Comparison of ENCODE assay signal across 17 cellular contexts in the genomic region with DNA sequence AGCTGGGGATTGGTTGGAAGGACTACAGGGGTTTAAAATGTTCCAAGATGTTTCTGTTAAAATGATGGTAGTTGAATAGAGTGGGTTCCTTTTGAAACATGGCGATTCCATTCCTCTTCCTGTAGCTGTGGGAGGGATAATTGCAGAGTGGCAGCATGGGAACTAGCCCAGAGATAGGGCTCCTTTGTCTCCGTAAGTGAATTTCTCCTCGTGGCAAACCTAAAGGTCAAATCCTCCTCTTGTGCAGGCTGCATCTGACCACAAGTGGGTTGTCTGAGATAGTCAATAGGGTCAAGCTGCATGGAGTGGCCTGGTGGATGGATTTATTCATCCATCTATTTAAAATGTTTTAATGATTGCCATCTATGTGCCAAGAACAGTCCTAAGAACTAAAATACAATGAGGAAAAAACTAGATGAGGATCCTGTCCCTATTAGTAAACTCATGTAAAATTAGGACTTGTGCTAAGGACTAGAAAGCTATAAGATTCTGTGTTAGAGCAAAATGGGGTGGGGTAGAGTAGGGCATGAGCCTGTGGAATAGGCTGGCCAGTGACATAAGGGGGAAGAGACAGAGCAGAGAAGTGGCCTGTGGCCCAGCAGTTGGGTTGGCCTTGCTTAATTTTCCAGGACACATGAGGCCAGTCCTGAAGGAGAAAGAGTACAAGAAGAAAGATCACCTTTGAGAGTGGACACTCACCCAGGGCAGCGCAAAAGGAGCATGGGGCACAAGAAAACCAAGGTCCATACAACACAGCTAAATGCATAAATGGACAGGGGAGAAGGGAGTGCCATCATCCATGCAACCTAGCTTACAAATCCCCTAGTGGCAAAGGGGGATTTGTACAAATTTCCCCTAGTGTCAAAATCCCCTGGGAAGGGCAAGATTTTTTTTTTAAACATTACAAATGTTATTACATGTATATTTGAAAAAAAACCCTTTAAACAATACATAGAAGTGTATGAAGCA.
A peak's percentile ranks its signal among the peaks of the same experiment; 100 is the strongest.
DNase-seq lines count a peak whose midpoint lies in the region; ATAC-seq and TF ChIP-seq lines count a peak whose summit lies in the region.
"Had no signal": no experiment of that assay in that cellular context is flagged by ENCODE, and none has a peak within 500 bp of the region (broad histone marks: within the 10 kb centered on the region; RNA-seq: fewer than 3 reads in every experiment).

No MANE protein-coding gene starts in this region.

- peak; percentile 2 for DNase-seq in NCI-H2227 (lab: John Stamatoyannopoulos, UW; ENCODE audit: unreplicated experiment)
- DNase-seq in NCI-H2227 treated with DMSO at 0.1 percent for 48 hours (lab: John Stamatoyannopoulos, UW), result no peak
- DNase-seq in epidermal melanocyte (ENCODE audit: insufficient read length, low spot score), result peak; percentile 21
- no peak for DNase-seq in stimulated activated naive B cell treated with anti-CD40 and anti-IgM and Interleukin-4, amounts not matched to agents 10 μg/mL and 1 μg/mL and 100 μg/mL, for 72 hours
- no peak for DNase-seq in central memory CD4-positive, alpha-beta T cell
- DNase-seq in HFFc6, result no peak
- DNase-seq: CD8-positive, alpha-beta T cell; DND-41; GDM1; KG1; NCI-H1092; NCI-H1694 treated with DMSO at 0.1 percent for 48 hours; NCI-H510A; NCI-H82; SW 1271 had no signal

- TF ChIP-seq CTCF in HFFc6 (IDR thresholded peaks at IDR 0.05), result no peak

- H3K9me3 Mint-ChIP-seq in stimulated activated naive B cell treated with anti-CD40 and anti-IgM and Interleukin-4, amounts not matched to agents 10 μg/mL and 1 μg/mL and 100 μg/mL, for 72 hours, result peaks cover 9 to 10% of the 10 kb centered on the region in 2 donors
- H3K9me3 Mint-ChIP-seq in HFFc6, result peaks cover 21% of the 10 kb centered on the region
- H3K9me3 Mint-ChIP-seq: CD8-positive, alpha-beta T cell had no signal

- peak overlapping the region; percentile 89 for H3K27ac Mint-ChIP-seq in stimulated activated naive B cell treated with anti-CD40 and anti-IgM and Interleukin-4, amounts not matched to agents 10 μg/mL and 1 μg/mL and 100 μg/mL, for 72 hours
- H3K27ac Mint-ChIP-seq in HFFc6, result no peak overlapping the region
- H3K27ac Mint-ChIP-seq: CD8-positive, alpha-beta T cell had no signal

- H3K27me3 Mint-ChIP-seq in stimulated activated naive B cell treated with anti-CD40 and anti-IgM and Interleukin-4, amounts not matched to agents 10 μg/mL and 1 μg/mL and 100 μg/mL, for 72 hours, result peaks cover 8 to 16% of the 10 kb centered on the region in 2 donors
- H3K27me3 Mint-ChIP-seq in HFFc6 (ENCODE audit: insufficient read depth), result peaks cover 7% of the 10 kb centered on the region

- peaks cover 44 to 50% of the 10 kb centered on the region in 2 donors for H3K4me1 Mint-ChIP-seq in stimulated activated naive B cell treated with anti-CD40 and anti-IgM and Interleukin-4, amounts not matched to agents 10 μg/mL and 1 μg/mL and 100 μg/mL, for 72 hours
- peaks cover 26% of the 10 kb centered on the region for H3K4me1 Mint-ChIP-seq in HFFc6 (ENCODE audit: low read depth)

- H3K36me3 Mint-ChIP-seq in stimulated activated naive B cell treated with anti-CD40 and anti-IgM and Interleukin-4, amounts not matched to agents 10 μg/mL and 1 μg/mL and 100 μg/mL, for 72 hours, result peaks cover 0 to 10% of the 10 kb centered on the region in 2 donors
- H3K36me3 Mint-ChIP-seq in HFFc6 (ENCODE audit: low read depth), result peaks cover 16% of the 10 kb centered on the region; the same call in 1 of the 2 replicates
- H3K36me3 Mint-ChIP-seq: CD8-positive, alpha-beta T cell had no signal

- peak; percentile 41 for ATAC-seq in HG02759 (IDR thresholded peaks at IDR 0.05; ENCODE audit: unreplicated experiment)
- ATAC-seq in stimulated activated naive B cell treated with anti-CD40 and anti-IgM and Interleukin-4, amounts not matched to agents 10 μg/mL and 1 μg/mL and 100 μg/mL, for 72 hours (replicated peaks), result peak; percentile 74 to 88
- no peak for ATAC-seq in HG03521 (IDR thresholded peaks at IDR 0.05; ENCODE audit: unreplicated experiment)
- ATAC-seq: CD8-positive, alpha-beta T cell had no signal

- peak overlapping the region; percentile 8 to 46 for H3K4me3 Mint-ChIP-seq in stimulated activated naive B cell treated with anti-CD40 and anti-IgM and Interleukin-4, amounts not matched to agents 10 μg/mL and 1 μg/mL and 100 μg/mL, for 72 hours
- no peak overlapping the region for H3K4me3 Mint-ChIP-seq in HFFc6
- H3K4me3 Mint-ChIP-seq: CD8-positive, alpha-beta T cell had no signal

Comparison
In these comparisons a context has a peak if more than half of its experiments do, and no peak if none do; other contexts are left out.
1. DNase-seq: peak in NCI-H2227 (single experiment) and epidermal melanocyte (single experiment); none in NCI-H2227 treated with DMSO at 0.1 percent for 48 hours (single experiment), stimulated activated naive B cell treated with anti-CD40 and anti-IgM and Interleukin-4, amounts not matched to agents 10 μg/mL and 1 μg/mL and 100 μg/mL, for 72 hours (single experiment), central memory CD4-positive, alpha-beta T cell (single experiment) and HFFc6 (single experiment).